Comparison of ENCODE assay signal across 28 cellular contexts in genomic region chr6:146673069-146673468, GRCh38.
"Had no signal": no experiment of that assay in that cellular context is flagged by ENCODE, and none has a peak within 500 bp of the region (broad histone marks: within the 10 kb centered on the region; RNA-seq: fewer than 3 reads in every experiment).

No MANE protein-coding gene starts in this region.

- H3K4me3 ChIP-seq: colonic mucosa, coronary artery, dorsolateral prefrontal cortex, esophagus muscularis mucosa, esophagus squamous epithelium, gastrocnemius medialis, gastroesophageal sphincter, heart left ventricle, heart right ventricle had no signal

- H3K27ac ChIP-seq: colonic mucosa, coronary artery, dorsolateral prefrontal cortex, epithelial cell of prostate, esophagus muscularis mucosa, esophagus squamous epithelium, foreskin keratinocyte, gastrocnemius medialis, gastroesophageal sphincter, heart left ventricle, heart right ventricle had no signal

- H3K36me3 ChIP-seq: colonic mucosa, esophagus muscularis mucosa, esophagus squamous epithelium, gastrocnemius medialis, gastroesophageal sphincter, heart left ventricle, heart right ventricle had no signal

- H3K27me3 ChIP-seq: colonic mucosa, esophagus muscularis mucosa, esophagus squamous epithelium, foreskin keratinocyte, gastrocnemius medialis, gastroesophageal sphincter had no signal

- DNase-seq: colonic mucosa; cortex of kidney; dermis blood vessel endothelial cell; dorsolateral prefrontal cortex; effector CD4-positive, alpha-beta T cell; effector CD8-positive, alpha-beta T cell; effector memory CD4-positive, alpha-beta T cell; effector memory CD8-positive, alpha-beta T cell; endodermal cell; erythroblast; esophagus squamous epithelium; foreskin fibroblast; foreskin keratinocyte; foreskin melanocyte; gastrocnemius medialis; glutamatergic neuron; head of caudate nucleus; heart left ventricle; heart right ventricle had no signal

- FAIRE-seq: colon, endometrium, endothelial cell of umbilical vein, frontal cortex had no signal

- H3K4me1 ChIP-seq: colonic mucosa, esophagus muscularis mucosa, esophagus squamous epithelium, foreskin keratinocyte, gastrocnemius medialis, gastroesophageal sphincter, heart left ventricle, heart right ventricle had no signal

- ATAC-seq: effector memory CD8-positive, alpha-beta T cell; esophagus mucosa; foreskin keratinocyte; gastrocnemius medialis; gastroesophageal sphincter; heart left ventricle; heart right ventricle had no signal

- H3K9me3 ChIP-seq: colonic mucosa, esophagus muscularis mucosa, esophagus squamous epithelium, gastrocnemius medialis, gastroesophageal sphincter, heart left ventricle, heart right ventricle had no signal
